ENCODE assay signal across 1 cellular context in the genomic region with DNA sequence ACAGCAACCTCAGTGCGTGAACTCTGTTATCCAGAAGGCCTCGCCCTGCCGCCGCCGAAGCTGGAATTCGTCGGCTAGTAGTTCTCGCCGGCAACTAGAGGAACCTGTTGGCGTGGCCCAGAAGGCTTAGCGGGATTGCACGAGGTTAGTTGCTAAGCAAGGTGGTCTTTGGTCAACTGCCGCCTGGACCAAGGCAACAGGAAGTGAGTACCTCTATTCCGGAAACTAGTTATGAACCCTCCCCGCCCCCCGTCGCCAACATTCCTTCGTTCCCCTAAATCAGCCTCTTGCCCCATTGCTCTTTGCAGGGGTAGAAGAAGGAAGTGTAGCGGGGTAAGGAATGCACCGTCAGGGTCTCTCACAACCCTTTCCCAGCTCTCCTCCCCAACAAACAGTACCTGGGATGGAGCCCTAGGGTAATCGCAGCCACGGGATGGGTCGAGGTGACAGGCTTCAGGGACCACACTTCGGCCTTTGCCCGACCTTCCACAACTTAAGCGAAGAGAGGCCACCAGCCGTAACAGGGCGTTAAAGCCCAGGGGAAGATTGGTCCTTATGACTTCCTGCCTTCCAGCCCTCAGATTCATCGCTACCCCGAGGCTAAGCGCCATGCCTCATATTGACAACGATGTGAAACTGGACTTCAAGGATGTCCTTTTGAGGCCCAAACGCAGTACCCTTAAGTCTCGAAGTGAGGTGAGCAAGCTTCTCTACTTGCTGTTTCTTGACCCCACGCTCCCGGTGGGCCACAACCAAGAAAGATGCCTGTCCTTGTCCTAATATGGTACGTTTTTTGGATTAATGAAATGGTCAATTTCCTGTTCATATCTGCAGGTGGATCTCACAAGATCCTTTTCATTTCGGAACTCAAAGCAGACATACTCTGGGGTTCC.
TF ChIP-seq lines count a peak whose summit lies in the region.

A gene (plus strand): TSS at position 285 of the 893 bp plus-strand sequence. CDS start 325 bp downstream, at position 610.

TF ChIP-seq in HCT116, 20 proteins besides CTCF, POLR2A, EP300 and RAD21 (continued from another document):
- TF ChIP-seq ZNF274 (IDR thresholded peaks at IDR 0.05; ENCODE audit: low read depth, low read length) (no peak), SRF (IDR thresholded peaks at IDR 0.05; ENCODE audit: low read depth) (no peak), CBX3 (IDR thresholded peaks at IDR 0.05; ENCODE audit: low read depth) (no peak), CEBPB (IDR thresholded peaks at IDR 0.05; ENCODE audit: low read depth) (no peak), FOSL1 (IDR thresholded peaks at IDR 0.05; ENCODE audit: low read depth) (no peak), ZFX (IDR thresholded peaks at IDR 0.05) (peak; percentile 26; the same call in 1 of the 2 replicates), ELF1 (IDR thresholded peaks at IDR 0.05; ENCODE audit: borderline replicate concordance, low read depth) (no peak), SP1 (IDR thresholded peaks at IDR 0.05; ENCODE audit: low read depth) (no peak), JUND (IDR thresholded peaks at IDR 0.05) (no peak)
- TF ChIP-seq, protein P1, sequence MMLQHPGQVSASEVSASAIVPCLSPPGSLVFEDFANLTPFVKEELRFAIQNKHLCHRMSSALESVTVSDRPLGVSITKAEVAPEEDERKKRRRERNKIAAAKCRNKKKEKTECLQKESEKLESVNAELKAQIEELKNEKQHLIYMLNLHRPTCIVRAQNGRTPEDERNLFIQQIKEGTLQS (IDR thresholded peaks at IDR 0.05) = no peak
